ENCODE assay signal across 20 cellular contexts in genomic region chr9:81741103-81741502, GRCh38. TPM values are rescaled to one million over a fixed set of nuclear protein-coding genes. Genes with fewer than 3 reads are reported as not detected.
DNase-seq lines count a peak whose midpoint lies in the region; ATAC-seq, FAIRE-seq and TF ChIP-seq lines count a peak whose summit lies in the region.
"Had no signal": no experiment of that assay in that cellular context is flagged by ENCODE, and none has a peak within 500 bp of the region (broad histone marks: within the 10 kb centered on the region; RNA-seq: fewer than 3 reads in every experiment).

No MANE protein-coding gene starts in this region.

- peak; percentile 72 for FAIRE-seq in H54 (lab: Jason Lieb, UNC)
- FAIRE-seq in RCC 7860 (lab: Jason Lieb, UNC): peak; percentile 86
- FAIRE-seq: GM12891 had no signal

- no peaks in the 10 kb centered on the region for H3K4me1 ChIP-seq in foreskin keratinocyte
- H3K4me1 ChIP-seq: HAP-1 had no signal

- peak; percentile 52 for ATAC-seq in foreskin keratinocyte
- ATAC-seq: GM23338 had no signal

- H3K27me3 ChIP-seq in foreskin keratinocyte: no peaks in the 10 kb centered on the region
- H3K27me3 ChIP-seq: BE2C; BLaER1 treated with 17β-estradiol and CSF1 and Interleukin-3, amounts not matched to agents 10 nM and 100 nM had no signal

- H3K27ac ChIP-seq in foreskin keratinocyte: no peak overlapping the region
- H3K27ac ChIP-seq: BLaER1 treated with 17β-estradiol and CSF1 and Interleukin-3, amounts not matched to agents 10 nM and 100 nM had no signal

- DNase-seq in H54 (ENCODE audit: insufficient read length, low spot score) (no peak), NCI-H226 (peak; percentile 76), RCC 7860 (ENCODE audit: low spot score) (peak; percentile 72), foreskin keratinocyte (peak; percentile 28 to 70), kidney glomerular epithelial cell (lab: John Stamatoyannopoulos, UW) (no peak), nucleus accumbens (lab: John Stamatoyannopoulos, UW) (no peak), HuH-7 (ENCODE audit: low spot score) (no peak), foreskin melanocyte (no peak)
- DNase-seq: BE2C; Calu3; CD4-positive, alpha-beta T cell; COR-L47; DMS53; DMS79 treated with DMSO at 0.1 percent for 48 hours; GF-D8; HFFc6 had no signal

- TF ChIP-seq POLR2A in H54 (IDR thresholded peaks at IDR 0.05; ENCODE audit: low read depth, low read length): no peak

- no peak for TF ChIP-seq CTCF in foreskin keratinocyte (conservative IDR thresholded peaks at IDR 0.05)

RNA-seq across cellular contexts. Expression of gene TLE1, which starts 51.8 kb away (rescaled TPM):
- total RNA-seq in foreskin keratinocyte: 21.4 and 24.2 TPM in 2 replicates
- 15.1 and 19.0 TPM in 2 replicates for polyA plus RNA-seq in foreskin keratinocyte

Comparison
In these comparisons a context has a peak if more than half of its experiments do, and no peak if none do; other contexts are left out.
1. DNase-seq: peak in NCI-H226 (single experiment), RCC 7860 (single experiment) and foreskin keratinocyte (2 of 2); none in H54 (single experiment), kidney glomerular epithelial cell (single experiment), nucleus accumbens (0 of 56), HuH-7 (single experiment) and foreskin melanocyte (single experiment).